ENCODE assay signal across 8 cellular contexts in genomic region chr10:84205049-84205852, GRCh38. TPM values are rescaled to one million over a fixed set of nuclear protein-coding genes. Genes with fewer than 3 reads are reported as not detected.
DNase-seq lines count a peak whose midpoint lies in the region; ATAC-seq and TF ChIP-seq lines count a peak whose summit lies in the region.

No MANE protein-coding gene starts in this region.

- H3K9ac ChIP-seq in endodermal cell (ENCODE audit: extremely low read depth, low read length, poor library complexity, severe bottlenecking) = no peak overlapping the region

- H3K27ac Mint-ChIP-seq in endodermal cell = no peak overlapping the region

- H3K27me3 Mint-ChIP-seq in endodermal cell (ENCODE audit: insufficient read depth) = peaks cover 4% of the 10 kb centered on the region

- no peaks in the 10 kb centered on the region for H3K9me3 Mint-ChIP-seq in endodermal cell

- ATAC-seq in GM18520 (IDR thresholded peaks at IDR 0.05; ENCODE audit: unreplicated experiment) (peak; percentile 56), HG03039 (IDR thresholded peaks at IDR 0.05; ENCODE audit: unreplicated experiment) (peak; percentile 51)

- TF ChIP-seq CTCF in endodermal cell (conservative IDR thresholded peaks at IDR 0.05) = peak; percentile 90

- WGBS in endodermal cell (ENCODE audit: insufficient coverage in 1 of 2, insufficient read length in 1 of 2), 2 experiments = 40 to 43% methylated on average over 5 to 7 of the region's 8 CpGs

- no peak overlapping the region for H3K27ac ChIP-seq in endodermal cell (ENCODE audit: low read depth, low read length)

- no peaks in the 10 kb centered on the region for H3K4me1 ChIP-seq in endodermal cell (ENCODE audit: control insufficient read depth, insufficient read depth, low read length)

- no peaks in the 10 kb centered on the region for H3K4me1 Mint-ChIP-seq in endodermal cell

- no peaks in the 10 kb centered on the region for H3K36me3 ChIP-seq in endodermal cell (ENCODE audit: control insufficient read depth, insufficient read depth, low read length)

- peaks cover 13% of the 10 kb centered on the region for H3K27me3 ChIP-seq in endodermal cell (ENCODE audit: control insufficient read depth, insufficient read depth, low read length, poor library complexity, severe bottlenecking)

- peak; percentile 86 for DNase-seq in Ammon's horn (ENCODE audit: low spot score)
- DNase-seq in NCI-H446 (lab: John Stamatoyannopoulos, UW) = peak; percentile 31 to 69
- DNase-seq in activated CD8-positive, alpha-beta memory T cell treated with anti-CD3 and anti-CD28 coated beads for 1 hour (ENCODE audit: extremely low read depth in 1 of 2, low read depth in 1 of 2) = peak; percentile 38 to 39
- DNase-seq in endodermal cell = peak; percentile 94
- DNase-seq in mucosa of gallbladder (ENCODE audit: low spot score) = peak; percentile 64
- DNase-seq in stimulated activated CD8-positive, alpha-beta memory T cell treated with anti-CD3 and anti-CD28 coated beads, Interleukin-7, amount 100 ng/mL, for 48 hours (ENCODE audit: extremely low read depth in 1 of 2, low read depth in 1 of 2) = peak; percentile 26 to 39

- no peak overlapping the region for H3K4me3 Mint-ChIP-seq in endodermal cell

- H3K9me3 ChIP-seq in endodermal cell (ENCODE audit: control insufficient read depth, low read length) = no peaks in the 10 kb centered on the region

- no peaks in the 10 kb centered on the region for H3K36me3 Mint-ChIP-seq in endodermal cell (ENCODE audit: low read depth)

- no peak overlapping the region for H3K4me3 ChIP-seq in endodermal cell (ENCODE audit: low read length)

RNA-seq across cellular contexts. Expression of gene CDHR1, which starts 10.9 kb away (rescaled TPM):
- total RNA-seq in endodermal cell = 1 to 10 TPM in 1 of 2 donors, under 1 TPM in 1; 0.77 to 4.1 TPM
- polyA plus RNA-seq in endodermal cell (2013, experiment 1 of 2) = 1.7 TPM
- polyA plus RNA-seq in endodermal cell (2013, experiment 2 of 2) = 1.8 TPM
- 0.66 TPM for total RNA-seq in mucosa of gallbladder

RNA-seq across cellular contexts. Expression of gene LRIT2, which starts 20.1 kb away (rescaled TPM):
- total RNA-seq in endodermal cell = not detected
- polyA plus RNA-seq in endodermal cell (2013, experiment 1 of 2) = not detected
- not detected for polyA plus RNA-seq in endodermal cell (2013, experiment 2 of 2)
- total RNA-seq in mucosa of gallbladder = not detected

RNA-seq across cellular contexts. Expression of gene GPR15LG, which starts 31.6 kb away (rescaled TPM):
- total RNA-seq in endodermal cell = not detected
- not detected for polyA plus RNA-seq in endodermal cell (2013, experiment 1 of 2)
- polyA plus RNA-seq in endodermal cell (2013, experiment 2 of 2) = not detected
- 0.32 TPM for total RNA-seq in mucosa of gallbladder

RNA-seq across cellular contexts. Expression of gene LRIT1, which starts 36.1 kb away (rescaled TPM):
- total RNA-seq in endodermal cell (under 1 TPM in 1 of 2 donors, not detected in 1; 0.11 TPM), mucosa of gallbladder (not detected)
- not detected for polyA plus RNA-seq in endodermal cell (2013, experiment 1 of 2)
- polyA plus RNA-seq in endodermal cell (2013, experiment 2 of 2) = not detected

RNA-seq across cellular contexts. Expression of gene RGR, which starts 39.6 kb away (rescaled TPM):
- total RNA-seq in endodermal cell (not detected), mucosa of gallbladder (not detected)
- 0.46 TPM for polyA plus RNA-seq in endodermal cell (2013, experiment 1 of 2)
- polyA plus RNA-seq in endodermal cell (2013, experiment 2 of 2) = not detected

Comparison
In these comparisons a context has a peak if more than half of its experiments do, and no peak if none do; other contexts are left out.
1. DNase-seq: peak in every context shown above with its lines; median percentile 94 in endodermal cell; 86 in Ammon's horn; 64 in mucosa of gallbladder; 50 in NCI-H446; 38 in activated CD8-positive, alpha-beta memory T cell treated with anti-CD3 and anti-CD28 coated beads for 1 hour; 32 in stimulated activated CD8-positive, alpha-beta memory T cell treated with anti-CD3 and anti-CD28 coated beads, Interleukin-7, amount 100 ng/mL, for 48 hours.